ENCODE assay signal across 16 cellular contexts in genomic region chr3:64650096-64650622, GRCh38. TPM values are rescaled to one million over a fixed set of nuclear protein-coding genes. Genes with fewer than 3 reads are reported as not detected.
DNase-seq lines count a peak whose midpoint lies in the region; ATAC-seq and FAIRE-seq lines count a peak whose summit lies in the region.
"Had no signal": no experiment of that assay in that cellular context is flagged by ENCODE, and none has a peak within 500 bp of the region (broad histone marks: within the 10 kb centered on the region; RNA-seq: fewer than 3 reads in every experiment).

No MANE protein-coding gene starts in this region.

- peak; percentile 43 for DNase-seq in SHP77 treated with DMSO at 0.1 percent for 48 hours (lab: John Stamatoyannopoulos, UW)
- DNase-seq in left colon: no peak
- peak; percentile 46 for DNase-seq in small intestine
- no peak for DNase-seq in SW 1271 (lab: John Stamatoyannopoulos, UW)
- DNase-seq in effector memory CD4-positive, alpha-beta T cell: no peak
- DNase-seq: colonic mucosa, EL, KBM-7, spleen, WERI-Rb-1 had no signal

- H3K4me1 ChIP-seq in HUES64 (ENCODE audit: insufficient read depth, low read length) (peaks cover 35% of the 10 kb centered on the region), small intestine (ENCODE audit: control insufficient read depth in 2 of 2, insufficient read depth in 1 of 2, low read depth in 1 of 2, low read length in 1 of 2) (no peaks in the 10 kb centered on the region)
- no peaks in the 10 kb centered on the region for H3K4me1 ChIP-seq in effector memory CD4-positive, alpha-beta T cell (ENCODE audit: control insufficient read depth, insufficient read depth, low read length, poor library complexity, severe bottlenecking)
- H3K4me1 ChIP-seq: BLaER1 treated with 17β-estradiol and CSF1 and Interleukin-3, amounts not matched to agents 10 nM and 100 nM; colonic mucosa had no signal

- H3K27ac ChIP-seq in HUES64 (ENCODE audit: low read depth, low read length) (peak overlapping the region; percentile 37; the same call in 1 of the 2 replicates), small intestine (ENCODE audit: low read depth in 1 of 2, low read length in 1 of 2) (peak overlapping the region in 1 of 2 donors; percentile 60)
- no peak overlapping the region for H3K27ac ChIP-seq in effector memory CD4-positive, alpha-beta T cell (ENCODE audit: insufficient read depth, low read length, poor library complexity, severe bottlenecking)
- H3K27ac ChIP-seq: BLaER1 treated with 17β-estradiol and CSF1 and Interleukin-3, amounts not matched to agents 10 nM and 100 nM; colonic mucosa; WERI-Rb-1 had no signal

- no peaks in the 10 kb centered on the region for H3K27me3 ChIP-seq in HUES64 (ENCODE audit: insufficient read depth, low read length)
- H3K27me3 ChIP-seq in small intestine (ENCODE audit: control insufficient read depth in 2 of 2, insufficient read depth in 2 of 2, low read length in 2 of 2): no peaks in the 10 kb centered on the region
- no peaks in the 10 kb centered on the region for H3K27me3 ChIP-seq in effector memory CD4-positive, alpha-beta T cell (replicated peaks; ENCODE audit: control insufficient read depth, insufficient read depth, low read length, poor library complexity, severe bottlenecking)
- H3K27me3 ChIP-seq: BLaER1 treated with 17β-estradiol and CSF1 and Interleukin-3, amounts not matched to agents 10 nM and 100 nM; colonic mucosa; spleen had no signal

- ATAC-seq in left colon (peak; percentile 94), GM18517 (IDR thresholded peaks at IDR 0.05; ENCODE audit: unreplicated experiment) (no peak)
- ATAC-seq: HCT116, Panc1 had no signal

- 60% methylated on average over 9 of the region's 9 CpGs for WGBS in HUES64
- 35 to 52% (median 47%) methylated on average over 9 of the region's 9 CpGs for WGBS in small intestine, 3 donors

- FAIRE-seq in small intestine (lab: Jason Lieb, UNC): no peak

- no peak overlapping the region for H3K4me3 ChIP-seq in HUES64 (ENCODE audit: low read length)
- H3K4me3 ChIP-seq in small intestine (ENCODE audit: low read depth in 1 of 2, low read length in 2 of 2): no peak overlapping the region
- H3K4me3 ChIP-seq in effector memory CD4-positive, alpha-beta T cell (ENCODE audit: insufficient read depth, low read depth, low read length, poor library complexity, severe bottlenecking): no peak overlapping the region
- H3K4me3 ChIP-seq: BLaER1 treated with 17β-estradiol and CSF1 and Interleukin-3, amounts not matched to agents 10 nM and 100 nM; colonic mucosa; spleen had no signal

- H3K9ac ChIP-seq in HUES64 (ENCODE audit: low read depth, low read length): no peak overlapping the region
- H3K9ac ChIP-seq: BLaER1 treated with 17β-estradiol and CSF1 and Interleukin-3, amounts not matched to agents 10 nM and 100 nM had no signal

- no peaks in the 10 kb centered on the region; the same call in 1 of the 2 replicates for H3K36me3 ChIP-seq in HUES64 (ENCODE audit: insufficient read depth, low read length)
- no peaks in the 10 kb centered on the region for H3K36me3 ChIP-seq in small intestine (ENCODE audit: control insufficient read depth in 2 of 2, insufficient read depth in 2 of 2, low read length in 2 of 2)
- no peaks in the 10 kb centered on the region for H3K36me3 ChIP-seq in effector memory CD4-positive, alpha-beta T cell (ENCODE audit: control insufficient read depth, insufficient read depth, low read length)
- H3K36me3 ChIP-seq: BLaER1 treated with 17β-estradiol and CSF1 and Interleukin-3, amounts not matched to agents 10 nM and 100 nM; colonic mucosa; WERI-Rb-1 had no signal

- H3K9me3 ChIP-seq in HUES64 (ENCODE audit: insufficient read depth, low read depth, low read length) (no peaks in the 10 kb centered on the region), small intestine (ENCODE audit: control insufficient read depth, low read depth) (no peaks in the 10 kb centered on the region)
- no peaks in the 10 kb centered on the region for H3K9me3 ChIP-seq in effector memory CD4-positive, alpha-beta T cell (ENCODE audit: control insufficient read depth, low read length)
- H3K9me3 ChIP-seq: BLaER1 treated with 17β-estradiol and CSF1 and Interleukin-3, amounts not matched to agents 10 nM and 100 nM; colonic mucosa; spleen had no signal

- intact Hi-C loops in left colon (cut with DNase I, micrococcal nuclease): no loop called here

RNA-seq across cellular contexts. Expression of gene ADAMTS9, which starts 37.6 kb away (rescaled TPM):
- polyA plus RNA-seq in HUES64 (2013, experiment 1 of 2): 4.4 TPM
- polyA plus RNA-seq in HUES64 (2013, experiment 2 of 2): 7.8 TPM
- total RNA-seq in left colon: 1 to 10 TPM; 6.3 to 7.0 TPM
- 10 to 100 TPM in 1 of 3 donors, 1 to 10 TPM in 1, under 1 TPM in 1; 0.54 to 11.3 (median 1.8) TPM for polyA plus RNA-seq in small intestine
- total RNA-seq: activated CD8-positive, alpha-beta memory T cell treated with anti-CD3 and anti-CD28 coated beads for 36 hours had no signal

Comparison
In these comparisons a context has a peak if more than half of its experiments do, and no peak if none do; other contexts are left out.
1. DNase-seq: peak in SHP77 treated with DMSO at 0.1 percent for 48 hours (single experiment) and small intestine (single experiment); none in left colon (0 of 2), SW 1271 (0 of 2) and effector memory CD4-positive, alpha-beta T cell (0 of 3).